Comparison of ENCODE assay signal across 33 cellular contexts in genomic region chr10:127525686-127526085, GRCh38. TPM values are rescaled to one million over a fixed set of nuclear protein-coding genes. Genes with fewer than 3 reads are reported as not detected.
"Had no signal": no experiment of that assay in that cellular context is flagged by ENCODE, and none has a peak within 500 bp of the region (broad histone marks: within the 10 kb centered on the region; RNA-seq: fewer than 3 reads in every experiment).

No MANE protein-coding gene starts in this region.

- H3K79me2 ChIP-seq: parathyroid adenoma had no signal

- ATAC-seq: activated CD4-positive, CD25-positive, alpha-beta regulatory T cell treated with anti-CD3 and anti-CD28 coated beads, Interleukin-2, amount 50 U/mL, for 24 hours; effector memory CD8-positive, alpha-beta T cell; heart left ventricle; left colon; naive thymus-derived CD4-positive, alpha-beta T cell; stimulated activated naive B cell treated with anti-CD40 and anti-IgM and Interleukin-4, amounts not matched to agents 10 μg/mL and 1 μg/mL and 100 μg/mL, for 72 hours had no signal

- H3K4me3 ChIP-seq: ascending aorta, cardiac muscle cell, colonic mucosa, dorsolateral prefrontal cortex, heart left ventricle, right atrium auricular region, stomach, suprapubic skin, tibial nerve had no signal

- H2AFZ ChIP-seq: parathyroid adenoma had no signal

- H3K9ac ChIP-seq: parathyroid adenoma had no signal

- H3K27me3 ChIP-seq: ascending aorta, cardiac muscle cell, colonic mucosa, dorsolateral prefrontal cortex, heart left ventricle, right atrium auricular region, suprapubic skin, tibial nerve had no signal

- DNase-seq: activated CD4-positive, alpha-beta T cell treated with anti-CD3 and anti-CD28 coated beads for 48 hours; activated CD4-positive, alpha-beta T cell treated with anti-CD3 and anti-CD28 coated beads, Interleukin-2, amount 50 U/mL, for 48 hours; activated CD8-positive, alpha-beta memory T cell treated with anti-CD3 and anti-CD28 coated beads for 24 hours; activated gamma-delta T cell; activated naive CD4-positive, alpha-beta T cell treated with anti-CD3 and anti-CD28 coated beads, Interleukin-2, amount 10 ng/mL, durations not matched to agents 7 days and 5 days; activated naive CD8-positive, alpha-beta T cell treated with anti-CD3 and anti-CD28 coated beads, Interleukin-2, amount 10 ng/mL, durations not matched to agents 7 days and 5 days; cerebellar nuclear complex; colonic mucosa; dorsolateral prefrontal cortex; effector memory CD8-positive, alpha-beta T cell; heart left ventricle; hypothalamus; immature natural killer cell; kidney; left colon; naive thymus-derived CD4-positive, alpha-beta T cell; occipital lobe; stimulated activated CD4-positive, alpha-beta T cell treated with anti-CD3 and anti-CD28 coated beads, Interleukin-15, amount 100 ng/mL, for 24 hours; stimulated activated CD4-positive, alpha-beta T cell treated with anti-CD3 and anti-CD28 coated beads, Interleukin-2, amount 100 ng/mL, for 24 hours; stimulated activated naive B cell treated with anti-CD40 and anti-IgM and Interleukin-4, amounts not matched to agents 10 μg/mL and 1 μg/mL and 100 μg/mL, for 72 hours; stomach had no signal

- H3K27ac ChIP-seq: ascending aorta, cardiac muscle cell, colonic mucosa, dorsolateral prefrontal cortex, heart left ventricle, parathyroid adenoma, right atrium auricular region, stomach, suprapubic skin, tibial nerve, VCaP had no signal

- H3K9me3 ChIP-seq: ascending aorta, colonic mucosa, heart left ventricle, right atrium auricular region, stomach, suprapubic skin, tibial nerve had no signal

- H3K36me3 ChIP-seq: ascending aorta, cardiac muscle cell, colonic mucosa, heart left ventricle, right atrium auricular region, stomach, suprapubic skin, tibial nerve had no signal

RNA-seq across cellular contexts. Expression of gene NPS, which starts 23.4 kb away (rescaled TPM):
- polyA plus RNA-seq: cardiac muscle cell; endothelial cell of umbilical vein; esophagus; fibroblast of lung; heart left ventricle; immature natural killer cell; liver; naive thymus-derived CD4-positive, alpha-beta T cell; stomach had no signal
